23 cellular contexts compared by ENCODE assay signal in the genomic region with DNA sequence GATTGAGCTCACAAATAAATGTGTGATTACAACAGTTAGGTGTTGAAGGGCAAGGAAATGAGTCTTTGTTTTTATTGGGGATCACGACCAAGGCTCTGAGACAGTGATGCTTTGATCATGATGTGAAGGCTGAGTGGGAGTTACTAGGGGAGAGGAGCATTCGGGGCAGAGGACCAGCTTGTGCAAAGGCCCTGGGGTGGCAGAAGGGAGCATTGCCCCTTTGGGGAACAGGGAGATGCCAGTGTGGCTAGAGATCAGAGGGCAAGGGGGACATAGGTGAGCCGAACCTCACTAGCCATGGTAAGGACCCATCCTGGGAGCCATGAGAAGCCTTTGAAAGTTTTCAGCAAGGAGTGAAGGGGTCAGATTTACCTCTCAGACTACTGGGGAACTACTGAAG. TPM values are rescaled to one million over a fixed set of nuclear protein-coding genes. Genes with fewer than 3 reads are reported as not detected.
"Had no signal": no experiment of that assay in that cellular context is flagged by ENCODE, and none has a peak within 500 bp of the region (broad histone marks: within the 10 kb centered on the region; RNA-seq: fewer than 3 reads in every experiment).

No MANE protein-coding gene starts in this region.

- FAIRE-seq: HepG2 had no signal

- H3K9me3 ChIP-seq: SK-N-SH had no signal

- H3K27ac ChIP-seq: RWPE1 had no signal

- H3K9ac ChIP-seq: SK-N-SH had no signal

- ATAC-seq: HepG2, Panc1, PC-3 had no signal

- DNase-seq: IMR-90, KBM-7, MV-4-11, NCI-H1048, NCI-H1105, NCI-H1417 treated with DMSO at 0.1 percent for 48 hours, NCI-H1694 treated with DMSO at 0.1 percent for 48 hours, NCI-H1930, NCI-H2081, NCI-H2107, NCI-H2227 treated with DMSO at 0.1 percent for 48 hours, NCI-H510A, NCI-H524 treated with DMSO at 0.1 percent for 48 hours, NCI-H774, PC-3, SHP77, SK-N-SH had no signal

- H3K4me2 ChIP-seq: SK-N-SH had no signal

RNA-seq across cellular contexts. Expression of gene TNFRSF8, which starts 31.1 kb away (rescaled TPM):
- total RNA-seq: HepG2, LHCN-M2, MCF 10A, PC-3, SK-MEL-5 had no signal
- polyA plus RNA-seq: HepG2 had no signal
